9 cellular contexts compared by ENCODE assay signal in the genomic region with DNA sequence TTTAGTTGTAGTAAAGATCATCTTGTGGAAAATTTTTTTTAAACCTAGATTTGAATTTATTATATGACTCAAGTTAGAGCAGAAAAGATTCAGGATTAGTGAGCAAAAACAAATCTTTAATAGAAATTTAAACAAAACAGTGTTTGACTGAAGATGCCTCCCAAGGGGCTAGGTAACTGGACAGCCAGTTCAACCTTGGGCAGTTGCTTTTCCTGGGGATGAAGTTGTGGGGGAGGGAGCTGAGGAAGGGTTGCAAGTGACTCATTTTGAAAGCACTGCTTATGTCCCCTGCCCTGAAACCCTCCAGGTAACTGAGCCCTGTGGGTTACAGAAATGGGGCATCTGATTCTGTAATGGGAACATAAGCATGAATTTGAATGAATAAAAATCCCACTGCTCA. TPM values are rescaled to one million over a fixed set of nuclear protein-coding genes. Genes with fewer than 3 reads are reported as not detected.
DNase-seq lines count a peak whose midpoint lies in the region; ATAC-seq and TF ChIP-seq lines count a peak whose summit lies in the region.
"Had no signal": no experiment of that assay in that cellular context is flagged by ENCODE, and none has a peak within 500 bp of the region (broad histone marks: within the 10 kb centered on the region; RNA-seq: fewer than 3 reads in every experiment).

No MANE protein-coding gene starts in this region.

- POLR2A ChIA-PET in activated CD4-positive, alpha-beta memory T cell treated with anti-CD3 and anti-CD28 coated beads, Interleukin-2, amount 10 ng/mL, durations not matched to agents 7 days and 5 days (lab: Charles Lee), result interaction anchor here (2.8 to 3.4 kb wide), 2 partner anchors 14 to 102 kb away, joined by 13 to 46 read pairs; a partner anchor contains a TSS

- no peak overlapping the region for H3K4me3 ChIP-seq in skin epidermis
- H3K4me3 ChIP-seq: adrenal gland had no signal

- DNase-seq in activated CD4-positive, alpha-beta memory T cell treated with anti-CD3 and anti-CD28 coated beads, Interleukin-2, amount 10 ng/mL, durations not matched to agents 7 days and 5 days, result peak; percentile 31
- DNase-seq in omental fat pad (ENCODE audit: low spot score) (no peak), amniotic stem cell (lab: John Stamatoyannopoulos, UW) (no peak), activated gamma-delta T cell (lab: John Stamatoyannopoulos, UW) (no peak)
- DNase-seq: adrenal gland had no signal

- peaks cover 15% of the 10 kb centered on the region for H3K36me3 Mint-ChIP-seq in activated CD4-positive, alpha-beta memory T cell treated with anti-CD3 and anti-CD28 coated beads, Interleukin-2, amount 10 ng/mL, durations not matched to agents 7 days and 5 days (ENCODE audit: low read depth)

- H3K4me1 Mint-ChIP-seq in activated CD4-positive, alpha-beta memory T cell treated with anti-CD3 and anti-CD28 coated beads, Interleukin-2, amount 10 ng/mL, durations not matched to agents 7 days and 5 days, result peaks cover 46% of the 10 kb centered on the region
- H3K4me1 Mint-ChIP-seq: nephron had no signal

- H3K4me3 Mint-ChIP-seq in activated CD4-positive, alpha-beta memory T cell treated with anti-CD3 and anti-CD28 coated beads, Interleukin-2, amount 10 ng/mL, durations not matched to agents 7 days and 5 days, result peak overlapping the region; percentile 8
- H3K4me3 Mint-ChIP-seq: nephron had no signal

- no peak for TF ChIP-seq CTCF in omental fat pad (IDR thresholded peaks at IDR 0.05)

- H3K9me3 Mint-ChIP-seq in activated CD4-positive, alpha-beta memory T cell treated with anti-CD3 and anti-CD28 coated beads, Interleukin-2, amount 10 ng/mL, durations not matched to agents 7 days and 5 days, result peaks cover 5% of the 10 kb centered on the region
- H3K9me3 Mint-ChIP-seq: nephron had no signal

- ATAC-seq in GM19328 (IDR thresholded peaks at IDR 0.05; ENCODE audit: unreplicated experiment) (peak; percentile 50), HG02973 (IDR thresholded peaks at IDR 0.05; ENCODE audit: unreplicated experiment) (peak; percentile 55), omental fat pad (ENCODE audit: low FRiP score) (no peak)

- H3K27ac Mint-ChIP-seq in activated CD4-positive, alpha-beta memory T cell treated with anti-CD3 and anti-CD28 coated beads, Interleukin-2, amount 10 ng/mL, durations not matched to agents 7 days and 5 days, result peak overlapping the region; percentile 88

- H3K27ac ChIP-seq in skin epidermis, result peak overlapping the region in 12 of 21 experiments; percentile 13 to 89 (median 72)

- CTCF ChIA-PET in activated CD4-positive, alpha-beta memory T cell treated with anti-CD3 and anti-CD28 coated beads, Interleukin-2, amount 10 ng/mL, durations not matched to agents 7 days and 5 days (lab: Charles Lee), result interaction anchor here (1.0 to 4.5 kb wide), 6 partner anchors 13 to 105 kb away, joined by 3 to 29 read pairs (median 6); a partner anchor contains a TSS

- no peaks in the 10 kb centered on the region for H3K27me3 Mint-ChIP-seq in activated CD4-positive, alpha-beta memory T cell treated with anti-CD3 and anti-CD28 coated beads, Interleukin-2, amount 10 ng/mL, durations not matched to agents 7 days and 5 days

RNA-seq across cellular contexts. Expression of a gene that starts 13.1 kb away (rescaled TPM):
- total RNA-seq in activated CD4-positive, alpha-beta memory T cell treated with anti-CD3 and anti-CD28 coated beads, Interleukin-2, amount 10 ng/mL, durations not matched to agents 7 days and 5 days, result under 1 TPM; 0.55 to 0.75 TPM
- 1 to 10 TPM in 2 of 4 donors, under 1 TPM in 2; 0.60 to 2.2 (median 1.0) TPM for total RNA-seq in omental fat pad
